8 cellular contexts compared by ENCODE assay signal in genomic region chr7:26365077-26365896, GRCh38.
A peak's percentile ranks its signal among the peaks of the same experiment; 100 is the strongest.
DNase-seq lines count a peak whose midpoint lies in the region; ATAC-seq, FAIRE-seq and TF ChIP-seq lines count a peak whose summit lies in the region.

No MANE protein-coding gene starts in this region.

- WGBS in right lobe of liver (ENCODE audit: insufficient coverage, low coverage, low lambda C conversion rate, missing lambda C conversion rate), result 20% methylated on average over 13 of the region's 13 CpGs

- no peaks in the 10 kb centered on the region for H3K27me3 ChIP-seq in right lobe of liver

- TF ChIP-seq POLR2A in right lobe of liver (IDR thresholded peaks at IDR 0.05), result peak; percentile 8

- no peak overlapping the region for H3K4me3 ChIP-seq in right lobe of liver

- ATAC-seq in GM19023 (IDR thresholded peaks at IDR 0.05; ENCODE audit: unreplicated experiment) (peak; percentile 86), HG03175 (IDR thresholded peaks at IDR 0.05; ENCODE audit: unreplicated experiment) (peak; percentile 81), right lobe of liver (peak; percentile 65 to 87 (median 72))
- peak; percentile 71 for ATAC-seq in stimulated activated naive CD8-positive, alpha-beta T cell treated with anti-CD3 and anti-CD28 coated beads, Interleukin-15, Interleukin-2, amounts not matched to agents 100 U/mL and 50 U/mL, for 24 hours

- intact Hi-C loops in right lobe of liver (cut with DNase I), result loop anchor here in 1 of 2 donors (10.0 kb wide), 3 partner anchors 80 to 470 kb away; no protein-coding TSS in a partner anchor

- DNase-seq in CD1c-positive myeloid dendritic cell (ENCODE audit: extremely low spot score), result peak; percentile 91
- DNase-seq in NCI-H2227 (lab: John Stamatoyannopoulos, UW; ENCODE audit: unreplicated experiment), result peak; percentile 76
- peak in 1 of 3 donors; percentile 58 for DNase-seq in right lobe of liver
- peak; percentile 28 for DNase-seq in stimulated activated naive CD8-positive, alpha-beta T cell treated with anti-CD3 and anti-CD28 coated beads, Interleukin-15, Interleukin-2, amounts not matched to agents 100 U/mL and 50 U/mL, for 24 hours

- peak; percentile 31 for FAIRE-seq in colon (lab: Jason Lieb, UNC)

- peak overlapping the region; percentile 83 for H3K27ac ChIP-seq in VCaP
- H3K27ac ChIP-seq in right lobe of liver, result peak overlapping the region in 2 of 3 donors; percentile 1 to 34

- TF ChIP-seq CTCF in VCaP (conservative IDR thresholded peaks at IDR 0.05) (peak; percentile 75), right lobe of liver (IDR thresholded peaks at IDR 0.05) (peak; percentile 72 to 89 (median 74))

- no peaks in the 10 kb centered on the region for H3K36me3 ChIP-seq in right lobe of liver

- no peaks in the 10 kb centered on the region for H3K9me3 ChIP-seq in right lobe of liver

- peaks cover 0 to 28% (median 7%) of the 10 kb centered on the region in 4 donors for H3K4me1 ChIP-seq in right lobe of liver
